Comparison of ENCODE assay signal across 1 cellular context in the genomic region with DNA sequence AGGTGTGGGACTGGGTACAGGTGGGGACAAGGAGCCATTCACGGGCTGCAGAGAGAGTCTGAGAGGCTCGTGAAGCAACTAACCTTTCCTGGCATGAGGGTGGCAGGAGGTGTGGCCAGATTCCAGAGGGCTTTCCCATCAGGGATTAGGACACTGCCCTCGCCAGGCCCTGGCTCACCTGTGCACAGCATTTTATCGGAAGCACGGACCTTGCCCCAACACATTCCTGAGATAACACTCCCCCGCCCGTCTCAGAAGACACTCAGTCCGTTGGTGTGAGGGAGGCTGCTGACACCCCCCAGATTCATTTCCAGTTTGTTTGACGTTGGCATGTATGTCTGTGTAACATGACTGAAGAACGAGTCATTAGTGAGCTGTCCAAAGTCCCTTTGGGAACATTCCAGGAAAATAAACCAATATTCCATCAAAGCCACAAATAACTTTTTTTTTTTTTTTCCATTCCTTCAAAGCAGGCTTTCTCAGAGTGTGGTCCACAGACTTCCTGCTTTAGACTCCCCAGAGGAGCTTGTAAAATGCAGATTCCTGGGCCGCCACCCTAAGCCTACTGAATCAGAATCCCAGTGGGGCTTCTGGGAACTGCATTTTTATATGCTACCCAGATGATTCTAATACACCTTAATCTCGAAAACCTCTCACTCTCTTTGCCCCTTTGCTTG.
TF ChIP-seq lines count a peak whose summit lies in the region.

No MANE protein-coding gene starts in this region.

TF ChIP-seq in HepG2, 621 proteins besides CTCF, POLR2A, EP300 and RAD21 (continued from another document and continues in another):
- TF ChIP-seq, protein P1, sequence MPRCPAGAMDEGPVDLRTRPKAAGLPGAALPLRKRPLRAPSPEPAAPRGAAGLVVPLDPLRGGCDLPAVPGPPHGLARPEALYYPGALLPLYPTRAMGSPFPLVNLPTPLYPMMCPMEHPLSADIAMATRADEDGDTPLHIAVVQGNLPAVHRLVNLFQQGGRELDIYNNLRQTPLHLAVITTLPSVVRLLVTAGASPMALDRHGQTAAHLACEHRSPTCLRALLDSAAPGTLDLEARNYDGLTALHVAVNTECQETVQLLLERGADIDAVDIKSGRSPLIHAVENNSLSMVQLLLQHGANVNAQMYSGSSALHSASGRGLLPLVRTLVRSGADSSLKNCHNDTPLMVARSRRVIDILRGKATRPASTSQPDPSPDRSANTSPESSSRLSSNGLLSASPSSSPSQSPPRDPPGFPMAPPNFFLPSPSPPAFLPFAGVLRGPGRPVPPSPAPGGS (CRISPR knock-in tag; IDR thresholded peaks at IDR 0.05) = no peak
- TF ChIP-seq DPF2 (CRISPR knock-in tag; IDR thresholded peaks at IDR 0.05; ENCODE audit: borderline replicate concordance, low read depth) (peak; percentile 79), ARHGAP35 (CRISPR knock-in tag; IDR thresholded peaks at IDR 0.05; ENCODE audit: borderline replicate concordance) (no peak), ARNTL (CRISPR knock-in tag; IDR thresholded peaks at IDR 0.05) (peak; percentile 39), SYNCRIP (IDR thresholded peaks at IDR 0.05; ENCODE audit: insufficient read depth, low read depth, low read length) (no peak), ZFP36L1 (CRISPR knock-in tag; IDR thresholded peaks at IDR 0.05) (0 out of 2 replicates have a peak, but pooled peaks have one; percentile 31), SUZ12 (IDR thresholded peaks at IDR 0.05; ENCODE audit: low read depth, low read length) (no peak), ZFP1 (CRISPR knock-in tag; IDR thresholded peaks at IDR 0.05) (no peak), NBN (conservative IDR thresholded peaks at IDR 0.05) (no peak), GPN1 (CRISPR knock-in tag; IDR thresholded peaks at IDR 0.05; ENCODE audit: borderline replicate concordance) (no peak), ZNF546 (CRISPR knock-in tag; conservative IDR thresholded peaks at IDR 0.05) (no peak), TBP (CRISPR knock-in tag; IDR thresholded peaks at IDR 0.05) (no peak), MNT (IDR thresholded peaks at IDR 0.05) (no peak), NR2F6 (IDR thresholded peaks at IDR 0.05) (peak; percentile 29; the same call in 1 of the 2 replicates), NR2F6 (CRISPR knock-in tag; IDR thresholded peaks at IDR 0.05) (peak; percentile 58; the same call in 1 of the 2 replicates), NR2F1 (CRISPR knock-in tag; IDR thresholded peaks at IDR 0.05) (0 out of 4 replicates have a peak, but pooled peaks of 1 of the 2 experiments have one; percentile 4), NAIF1 (CRISPR knock-in tag; IDR thresholded peaks at IDR 0.05; ENCODE audit: borderline replicate concordance) (no peak), ZNF138 (CRISPR knock-in tag; IDR thresholded peaks at IDR 0.05; ENCODE audit: low read depth) (no peak), ZNF124 (CRISPR knock-in tag; IDR thresholded peaks at IDR 0.05) (no peak), HMGA1 (CRISPR knock-in tag; conservative IDR thresholded peaks at IDR 0.05) (no peak), ZNF230 (CRISPR knock-in tag; IDR thresholded peaks at IDR 0.05) (no peak), ARID5B (CRISPR knock-in tag; IDR thresholded peaks at IDR 0.05) (peak; percentile 93), ZNF672 (CRISPR knock-in tag; IDR thresholded peaks at IDR 0.05) (no peak), CBX1 (IDR thresholded peaks at IDR 0.05; ENCODE audit: low read depth) (no peak), ZNF256 (CRISPR knock-in tag; conservative IDR thresholded peaks at IDR 0.05) (no peak), ZNF557 (CRISPR knock-in tag; IDR thresholded peaks at IDR 0.05) (no peak)
- TF ChIP-seq, protein P2, sequence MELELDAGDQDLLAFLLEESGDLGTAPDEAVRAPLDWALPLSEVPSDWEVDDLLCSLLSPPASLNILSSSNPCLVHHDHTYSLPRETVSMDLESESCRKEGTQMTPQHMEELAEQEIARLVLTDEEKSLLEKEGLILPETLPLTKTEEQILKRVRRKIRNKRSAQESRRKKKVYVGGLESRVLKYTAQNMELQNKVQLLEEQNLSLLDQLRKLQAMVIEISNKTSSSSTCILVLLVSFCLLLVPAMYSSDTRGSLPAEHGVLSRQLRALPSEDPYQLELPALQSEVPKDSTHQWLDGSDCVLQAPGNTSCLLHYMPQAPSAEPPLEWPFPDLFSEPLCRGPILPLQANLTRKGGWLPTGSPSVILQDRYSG (CRISPR knock-in tag; IDR thresholded peaks at IDR 0.05) = no peak
- TF ChIP-seq, protein P3, sequence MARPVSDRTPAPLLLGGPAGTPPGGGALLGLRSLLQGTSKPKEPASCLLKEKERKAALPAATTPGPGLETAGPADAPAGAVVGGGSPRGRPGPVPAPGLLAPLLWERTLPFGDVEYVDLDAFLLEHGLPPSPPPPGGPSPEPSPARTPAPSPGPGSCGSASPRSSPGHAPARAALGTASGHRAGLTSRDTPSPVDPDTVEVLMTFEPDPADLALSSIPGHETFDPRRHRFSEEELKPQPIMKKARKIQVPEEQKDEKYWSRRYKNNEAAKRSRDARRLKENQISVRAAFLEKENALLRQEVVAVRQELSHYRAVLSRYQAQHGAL (CRISPR knock-in tag; IDR thresholded peaks at IDR 0.05; ENCODE audit: not compliant biosample characterization) = no peak
- TF ChIP-seq, protein P4, sequence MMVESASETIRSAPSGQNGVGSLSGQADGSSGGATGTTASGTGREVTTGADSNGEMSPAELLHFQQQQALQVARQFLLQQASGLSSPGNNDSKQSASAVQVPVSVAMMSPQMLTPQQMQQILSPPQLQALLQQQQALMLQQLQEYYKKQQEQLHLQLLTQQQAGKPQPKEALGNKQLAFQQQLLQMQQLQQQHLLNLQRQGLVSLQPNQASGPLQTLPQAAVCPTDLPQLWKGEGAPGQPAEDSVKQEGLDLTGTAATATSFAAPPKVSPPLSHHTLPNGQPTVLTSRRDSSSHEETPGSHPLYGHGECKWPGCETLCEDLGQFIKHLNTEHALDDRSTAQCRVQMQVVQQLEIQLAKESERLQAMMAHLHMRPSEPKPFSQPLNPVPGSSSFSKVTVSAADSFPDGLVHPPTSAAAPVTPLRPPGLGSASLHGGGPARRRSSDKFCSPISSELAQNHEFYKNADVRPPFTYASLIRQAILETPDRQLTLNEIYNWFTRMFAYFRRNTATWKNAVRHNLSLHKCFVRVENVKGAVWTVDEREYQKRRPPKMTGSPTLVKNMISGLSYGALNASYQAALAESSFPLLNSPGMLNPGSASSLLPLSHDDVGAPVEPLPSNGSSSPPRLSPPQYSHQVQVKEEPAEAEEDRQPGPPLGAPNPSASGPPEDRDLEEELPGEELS (CRISPR knock-in tag; IDR thresholded peaks at IDR 0.05) = peak; percentile 80
- TF ChIP-seq, protein P5, sequence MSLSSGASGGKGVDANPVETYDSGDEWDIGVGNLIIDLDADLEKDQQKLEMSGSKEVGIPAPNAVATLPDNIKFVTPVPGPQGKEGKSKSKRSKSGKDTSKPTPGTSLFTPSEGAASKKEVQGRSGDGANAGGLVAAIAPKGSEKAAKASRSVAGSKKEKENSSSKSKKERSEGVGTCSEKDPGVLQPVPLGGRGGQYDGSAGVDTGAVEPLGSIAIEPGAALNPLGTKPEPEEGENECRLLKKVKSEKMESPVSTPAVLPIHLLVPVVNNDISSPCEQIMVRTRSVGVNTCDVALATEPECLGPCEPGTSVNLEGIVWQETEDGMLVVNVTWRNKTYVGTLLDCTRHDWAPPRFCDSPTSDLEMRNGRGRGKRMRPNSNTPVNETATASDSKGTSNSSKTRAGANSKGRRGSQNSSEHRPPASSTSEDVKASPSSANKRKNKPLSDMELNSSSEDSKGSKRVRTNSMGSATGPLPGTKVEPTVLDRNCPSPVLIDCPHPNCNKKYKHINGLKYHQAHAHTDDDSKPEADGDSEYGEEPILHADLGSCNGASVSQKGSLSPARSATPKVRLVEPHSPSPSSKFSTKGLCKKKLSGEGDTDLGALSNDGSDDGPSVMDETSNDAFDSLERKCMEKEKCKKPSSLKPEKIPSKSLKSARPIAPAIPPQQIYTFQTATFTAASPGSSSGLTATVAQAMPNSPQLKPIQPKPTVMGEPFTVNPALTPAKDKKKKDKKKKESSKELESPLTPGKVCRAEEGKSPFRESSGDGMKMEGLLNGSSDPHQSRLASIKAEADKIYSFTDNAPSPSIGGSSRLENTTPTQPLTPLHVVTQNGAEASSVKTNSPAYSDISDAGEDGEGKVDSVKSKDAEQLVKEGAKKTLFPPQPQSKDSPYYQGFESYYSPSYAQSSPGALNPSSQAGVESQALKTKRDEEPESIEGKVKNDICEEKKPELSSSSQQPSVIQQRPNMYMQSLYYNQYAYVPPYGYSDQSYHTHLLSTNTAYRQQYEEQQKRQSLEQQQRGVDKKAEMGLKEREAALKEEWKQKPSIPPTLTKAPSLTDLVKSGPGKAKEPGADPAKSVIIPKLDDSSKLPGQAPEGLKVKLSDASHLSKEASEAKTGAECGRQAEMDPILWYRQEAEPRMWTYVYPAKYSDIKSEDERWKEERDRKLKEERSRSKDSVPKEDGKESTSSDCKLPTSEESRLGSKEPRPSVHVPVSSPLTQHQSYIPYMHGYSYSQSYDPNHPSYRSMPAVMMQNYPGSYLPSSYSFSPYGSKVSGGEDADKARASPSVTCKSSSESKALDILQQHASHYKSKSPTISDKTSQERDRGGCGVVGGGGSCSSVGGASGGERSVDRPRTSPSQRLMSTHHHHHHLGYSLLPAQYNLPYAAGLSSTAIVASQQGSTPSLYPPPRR (CRISPR knock-in tag; IDR thresholded peaks at IDR 0.05; ENCODE audit: borderline replicate concordance) = peak; percentile 62; the same call in 1 of the 2 replicates
- TF ChIP-seq, protein P6, sequence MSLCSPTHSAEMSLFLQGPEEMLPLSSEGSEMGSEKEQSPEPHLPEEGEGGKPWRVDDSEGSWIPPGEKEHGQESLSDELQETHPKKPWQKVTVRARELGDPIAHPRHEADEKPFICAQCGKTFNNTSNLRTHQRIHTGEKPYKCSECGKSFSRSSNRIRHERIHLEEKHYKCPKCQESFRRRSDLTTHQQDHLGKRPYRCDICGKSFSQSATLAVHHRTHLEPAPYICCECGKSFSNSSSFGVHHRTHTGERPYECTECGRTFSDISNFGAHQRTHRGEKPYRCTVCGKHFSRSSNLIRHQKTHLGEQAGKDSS (CRISPR knock-in tag; IDR thresholded peaks at IDR 0.05; ENCODE audit: borderline replicate concordance, low read depth) = 0 out of 2 replicates have a peak, but pooled peaks have one; percentile 76
- TF ChIP-seq, protein P7, sequence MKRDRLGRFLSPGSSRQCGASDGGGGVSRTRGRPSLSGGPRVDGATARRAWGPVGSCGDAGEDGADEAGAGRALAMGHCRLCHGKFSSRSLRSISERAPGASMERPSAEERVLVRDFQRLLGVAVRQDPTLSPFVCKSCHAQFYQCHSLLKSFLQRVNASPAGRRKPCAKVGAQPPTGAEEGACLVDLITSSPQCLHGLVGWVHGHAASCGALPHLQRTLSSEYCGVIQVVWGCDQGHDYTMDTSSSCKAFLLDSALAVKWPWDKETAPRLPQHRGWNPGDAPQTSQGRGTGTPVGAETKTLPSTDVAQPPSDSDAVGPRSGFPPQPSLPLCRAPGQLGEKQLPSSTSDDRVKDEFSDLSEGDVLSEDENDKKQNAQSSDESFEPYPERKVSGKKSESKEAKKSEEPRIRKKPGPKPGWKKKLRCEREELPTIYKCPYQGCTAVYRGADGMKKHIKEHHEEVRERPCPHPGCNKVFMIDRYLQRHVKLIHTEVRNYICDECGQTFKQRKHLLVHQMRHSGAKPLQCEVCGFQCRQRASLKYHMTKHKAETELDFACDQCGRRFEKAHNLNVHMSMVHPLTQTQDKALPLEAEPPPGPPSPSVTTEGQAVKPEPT (CRISPR knock-in tag; IDR thresholded peaks at IDR 0.05; ENCODE audit: low read depth) = no peak
- TF ChIP-seq, protein P8, sequence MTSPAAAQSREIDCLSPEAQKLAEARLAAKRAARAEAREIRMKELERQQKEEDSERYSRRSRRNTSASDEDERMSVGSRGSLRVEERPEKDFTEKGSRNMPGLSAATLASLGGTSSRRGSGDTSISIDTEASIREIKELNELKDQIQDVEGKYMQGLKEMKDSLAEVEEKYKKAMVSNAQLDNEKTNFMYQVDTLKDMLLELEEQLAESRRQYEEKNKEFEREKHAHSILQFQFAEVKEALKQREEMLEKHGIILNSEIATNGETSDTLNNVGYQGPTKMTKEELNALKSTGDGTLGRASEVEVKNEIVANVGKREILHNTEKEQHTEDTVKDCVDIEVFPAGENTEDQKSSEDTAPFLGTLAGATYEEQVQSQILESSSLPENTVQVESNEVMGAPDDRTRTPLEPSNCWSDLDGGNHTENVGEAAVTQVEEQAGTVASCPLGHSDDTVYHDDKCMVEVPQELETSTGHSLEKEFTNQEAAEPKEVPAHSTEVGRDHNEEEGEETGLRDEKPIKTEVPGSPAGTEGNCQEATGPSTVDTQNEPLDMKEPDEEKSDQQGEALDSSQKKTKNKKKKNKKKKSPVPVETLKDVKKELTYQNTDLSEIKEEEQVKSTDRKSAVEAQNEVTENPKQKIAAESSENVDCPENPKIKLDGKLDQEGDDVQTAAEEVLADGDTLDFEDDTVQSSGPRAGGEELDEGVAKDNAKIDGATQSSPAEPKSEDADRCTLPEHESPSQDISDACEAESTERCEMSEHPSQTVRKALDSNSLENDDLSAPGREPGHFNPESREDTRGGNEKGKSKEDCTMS (CRISPR knock-in tag; conservative IDR thresholded peaks at IDR 0.05) = no peak
